ENCODE assay signal across 1 cellular context in the genomic region with DNA sequence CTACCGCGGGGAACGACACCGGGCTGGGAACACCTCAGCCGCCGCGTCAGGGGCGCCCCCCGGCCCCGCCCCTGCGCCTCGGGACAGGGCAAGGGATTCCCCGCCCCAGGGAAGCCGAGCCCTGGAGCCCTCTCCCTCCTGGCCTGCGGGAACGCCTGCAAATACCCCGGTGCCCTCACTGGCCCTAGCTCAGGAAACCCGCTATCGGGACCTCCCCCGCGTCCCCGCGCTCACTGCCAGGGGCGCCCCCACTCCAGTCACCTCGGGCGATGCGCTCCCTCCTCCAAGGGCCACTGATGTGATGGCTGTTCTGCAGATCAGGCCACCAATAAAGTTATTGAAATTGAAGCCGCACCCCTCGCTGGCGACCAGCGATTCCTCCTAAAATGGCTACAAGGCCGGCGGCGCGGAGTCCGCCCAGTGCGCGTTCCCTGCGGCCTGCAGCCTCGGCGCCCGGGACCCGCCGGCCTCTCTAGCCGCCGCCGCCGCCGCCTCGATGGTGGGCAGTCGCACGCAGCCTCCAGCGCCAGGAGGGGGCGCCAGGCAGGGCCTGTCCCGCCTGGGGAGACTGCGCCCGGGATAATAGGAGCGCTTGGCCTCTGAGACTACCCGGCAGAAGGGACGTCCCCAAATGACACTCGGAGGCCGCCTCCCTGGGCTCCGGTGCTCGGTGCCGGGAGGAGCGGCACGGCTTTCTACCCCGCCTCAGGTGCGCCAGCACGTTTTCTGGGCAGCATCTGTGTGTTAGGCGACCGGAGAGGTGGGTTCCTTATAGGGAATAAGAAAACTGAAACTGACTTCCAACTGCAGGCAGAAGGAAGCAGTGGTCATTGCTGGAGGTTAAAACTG.
A peak's percentile ranks its signal among the peaks of the same experiment; 100 is the strongest.
TF ChIP-seq lines count a peak whose summit lies in the region.

A gene with protein sequence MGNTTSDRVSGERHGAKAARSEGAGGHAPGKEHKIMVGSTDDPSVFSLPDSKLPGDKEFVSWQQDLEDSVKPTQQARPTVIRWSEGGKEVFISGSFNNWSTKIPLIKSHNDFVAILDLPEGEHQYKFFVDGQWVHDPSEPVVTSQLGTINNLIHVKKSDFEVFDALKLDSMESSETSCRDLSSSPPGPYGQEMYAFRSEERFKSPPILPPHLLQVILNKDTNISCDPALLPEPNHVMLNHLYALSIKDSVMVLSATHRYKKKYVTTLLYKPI (minus strand): TSS at position 303 of the 849 bp plus-strand sequence. CDS start 326 bp downstream, outside the sequence.

TF ChIP-seq in HepG2, 621 proteins besides CTCF, POLR2A, EP300 and RAD21 (continued from another document and continues in another):
- TF ChIP-seq, protein P1, sequence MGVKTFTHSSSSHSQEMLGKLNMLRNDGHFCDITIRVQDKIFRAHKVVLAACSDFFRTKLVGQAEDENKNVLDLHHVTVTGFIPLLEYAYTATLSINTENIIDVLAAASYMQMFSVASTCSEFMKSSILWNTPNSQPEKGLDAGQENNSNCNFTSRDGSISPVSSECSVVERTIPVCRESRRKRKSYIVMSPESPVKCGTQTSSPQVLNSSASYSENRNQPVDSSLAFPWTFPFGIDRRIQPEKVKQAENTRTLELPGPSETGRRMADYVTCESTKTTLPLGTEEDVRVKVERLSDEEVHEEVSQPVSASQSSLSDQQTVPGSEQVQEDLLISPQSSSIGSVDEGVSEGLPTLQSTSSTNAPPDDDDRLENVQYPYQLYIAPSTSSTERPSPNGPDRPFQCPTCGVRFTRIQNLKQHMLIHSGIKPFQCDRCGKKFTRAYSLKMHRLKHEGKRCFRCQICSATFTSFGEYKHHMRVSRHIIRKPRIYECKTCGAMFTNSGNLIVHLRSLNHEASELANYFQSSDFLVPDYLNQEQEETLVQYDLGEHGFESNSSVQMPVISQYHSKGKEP (CRISPR knock-in tag; IDR thresholded peaks at IDR 0.05) = 0 out of 2 replicates have a peak, but pooled peaks have one; percentile 32
- TF ChIP-seq ZNF260 (CRISPR knock-in tag; IDR thresholded peaks at IDR 0.05; ENCODE audit: borderline replicate concordance, low read depth) (no peak), SP2 (CRISPR knock-in tag; IDR thresholded peaks at IDR 0.05) (no peak), ZKSCAN1 (IDR thresholded peaks at IDR 0.05; ENCODE audit: low read length) (peak; percentile 60; the same call in 1 of the 2 replicates), SPEN (CRISPR knock-in tag; IDR thresholded peaks at IDR 0.05; ENCODE audit: low read depth) (peak; percentile 92), PCBP1 (IDR thresholded peaks at IDR 0.05; ENCODE audit: borderline replicate concordance, low read depth, low read length) (0 out of 2 replicates have a peak, but pooled peaks have one; percentile 5), SAP130 (CRISPR knock-in tag; IDR thresholded peaks at IDR 0.05; ENCODE audit: low read depth) (peak; percentile 90), KDM6A (CRISPR knock-in tag; IDR thresholded peaks at IDR 0.05; ENCODE audit: low read depth) (no peak), SRSF1 (optimal IDR thresholded peaks at IDR 0.05; ENCODE audit: low read depth, low read length) (peak; percentile 88), ZNF724P (CRISPR knock-in tag; IDR thresholded peaks at IDR 0.05; ENCODE audit: borderline replicate concordance) (peak; percentile 70; the same call in 1 of the 2 replicates), ATM (IDR thresholded peaks at IDR 0.05; ENCODE audit: borderline replicate concordance) (no peak), ZNF75D (CRISPR knock-in tag; IDR thresholded peaks at IDR 0.05; ENCODE audit: borderline replicate concordance) (no peak), ZNF564 (CRISPR knock-in tag; IDR thresholded peaks at IDR 0.05) (peak; percentile 71), DNMT1 (CRISPR knock-in tag; IDR thresholded peaks at IDR 0.05) (no peak; the same call in 1 of the 2 replicates), RFX3 (CRISPR knock-in tag; IDR thresholded peaks at IDR 0.05) (no peak), LCORL (IDR thresholded peaks at IDR 0.05) (no peak), LCORL (CRISPR knock-in tag; IDR thresholded peaks at IDR 0.05) (peak; percentile 90), REPIN1 (CRISPR knock-in tag; IDR thresholded peaks at IDR 0.05; ENCODE audit: borderline replicate concordance, low read depth) (peak; percentile 53), POLR2AphosphoS5 (IDR thresholded peaks at IDR 0.05; ENCODE audit: low read depth, low read length) (peak; percentile 33; the same call in 1 of the 2 replicates), THAP11 (CRISPR knock-in tag; IDR thresholded peaks at IDR 0.05) (peak; percentile 89), FOXK2 (IDR thresholded peaks at IDR 0.05) (peak; percentile 67; the same call in 1 of the 2 replicates), ZNF598 (CRISPR knock-in tag; IDR thresholded peaks at IDR 0.05; ENCODE audit: borderline replicate concordance) (no peak), SALL2 (CRISPR knock-in tag; IDR thresholded peaks at IDR 0.05) (peak; percentile 56; the same call in 1 of the 2 replicates), BRCA1 (CRISPR knock-in tag; IDR thresholded peaks at IDR 0.05) (peak; percentile 27; the same call in 1 of the 2 replicates), ZFP1 (CRISPR knock-in tag; IDR thresholded peaks at IDR 0.05) (peak; percentile 33), KLF12 (CRISPR knock-in tag; IDR thresholded peaks at IDR 0.05; ENCODE audit: borderline replicate concordance) (peak; percentile 89; the same call in 1 of the 2 replicates), ZFYVE20 (CRISPR knock-in tag; IDR thresholded peaks at IDR 0.05; ENCODE audit: borderline replicate concordance, low read depth) (no peak), ZNF549 (CRISPR knock-in tag; IDR thresholded peaks at IDR 0.05) (no peak), ZSCAN29 (CRISPR knock-in tag; conservative IDR thresholded peaks at IDR 0.05) (peak; percentile 88; the same call in 1 of the 2 replicates), PTBP1 (IDR thresholded peaks at IDR 0.05; ENCODE audit: low read depth, low read length, poor library complexity, severe bottlenecking) (no peak)
- TF ChIP-seq, protein P2, sequence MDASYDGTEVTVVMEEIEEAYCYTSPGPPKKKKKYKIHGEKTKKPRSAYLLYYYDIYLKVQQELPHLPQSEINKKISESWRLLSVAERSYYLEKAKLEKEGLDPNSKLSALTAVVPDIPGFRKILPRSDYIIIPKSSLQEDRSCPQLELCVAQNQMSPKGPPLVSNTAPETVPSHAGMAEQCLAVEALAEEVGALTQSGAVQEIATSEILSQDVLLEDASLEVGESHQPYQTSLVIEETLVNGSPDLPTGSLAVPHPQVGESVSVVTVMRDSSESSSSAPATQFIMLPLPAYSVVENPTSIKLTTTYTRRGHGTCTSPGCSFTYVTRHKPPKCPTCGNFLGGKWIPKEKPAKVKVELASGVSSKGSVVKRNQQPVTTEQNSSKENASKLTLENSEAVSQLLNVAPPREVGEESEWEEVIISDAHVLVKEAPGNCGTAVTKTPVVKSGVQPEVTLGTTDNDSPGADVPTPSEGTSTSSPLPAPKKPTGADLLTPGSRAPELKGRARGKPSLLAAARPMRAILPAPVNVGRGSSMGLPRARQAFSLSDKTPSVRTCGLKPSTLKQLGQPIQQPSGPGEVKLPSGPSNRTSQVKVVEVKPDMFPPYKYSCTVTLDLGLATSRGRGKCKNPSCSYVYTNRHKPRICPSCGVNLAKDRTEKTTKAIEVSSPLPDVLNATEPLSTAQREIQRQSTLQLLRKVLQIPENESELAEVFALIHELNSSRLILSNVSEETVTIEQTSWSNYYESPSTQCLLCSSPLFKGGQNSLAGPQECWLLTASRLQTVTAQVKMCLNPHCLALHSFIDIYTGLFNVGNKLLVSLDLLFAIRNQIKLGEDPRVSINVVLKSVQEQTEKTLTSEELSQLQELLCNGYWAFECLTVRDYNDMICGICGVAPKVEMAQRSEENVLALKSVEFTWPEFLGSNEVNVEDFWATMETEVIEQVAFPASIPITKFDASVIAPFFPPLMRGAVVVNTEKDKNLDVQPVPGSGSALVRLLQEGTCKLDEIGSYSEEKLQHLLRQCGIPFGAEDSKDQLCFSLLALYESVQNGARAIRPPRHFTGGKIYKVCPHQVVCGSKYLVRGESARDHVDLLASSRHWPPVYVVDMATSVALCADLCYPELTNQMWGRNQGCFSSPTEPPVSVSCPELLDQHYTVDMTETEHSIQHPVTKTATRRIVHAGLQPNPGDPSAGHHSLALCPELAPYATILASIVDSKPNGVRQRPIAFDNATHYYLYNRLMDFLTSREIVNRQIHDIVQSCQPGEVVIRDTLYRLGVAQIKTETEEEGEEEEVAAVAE (CRISPR knock-in tag; IDR thresholded peaks at IDR 0.05; ENCODE audit: borderline replicate concordance) = no peak
- TF ChIP-seq, protein P3, sequence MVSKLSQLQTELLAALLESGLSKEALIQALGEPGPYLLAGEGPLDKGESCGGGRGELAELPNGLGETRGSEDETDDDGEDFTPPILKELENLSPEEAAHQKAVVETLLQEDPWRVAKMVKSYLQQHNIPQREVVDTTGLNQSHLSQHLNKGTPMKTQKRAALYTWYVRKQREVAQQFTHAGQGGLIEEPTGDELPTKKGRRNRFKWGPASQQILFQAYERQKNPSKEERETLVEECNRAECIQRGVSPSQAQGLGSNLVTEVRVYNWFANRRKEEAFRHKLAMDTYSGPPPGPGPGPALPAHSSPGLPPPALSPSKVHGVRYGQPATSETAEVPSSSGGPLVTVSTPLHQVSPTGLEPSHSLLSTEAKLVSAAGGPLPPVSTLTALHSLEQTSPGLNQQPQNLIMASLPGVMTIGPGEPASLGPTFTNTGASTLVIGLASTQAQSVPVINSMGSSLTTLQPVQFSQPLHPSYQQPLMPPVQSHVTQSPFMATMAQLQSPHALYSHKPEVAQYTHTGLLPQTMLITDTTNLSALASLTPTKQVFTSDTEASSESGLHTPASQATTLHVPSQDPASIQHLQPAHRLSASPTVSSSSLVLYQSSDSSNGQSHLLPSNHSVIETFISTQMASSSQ (IDR thresholded peaks at IDR 0.05; ENCODE audit: low read depth) = peak; percentile 21; the same call in 1 of the 2 replicates
- TF ChIP-seq, protein P3 (CRISPR knock-in tag; IDR thresholded peaks at IDR 0.05; ENCODE audit: borderline replicate concordance) = peak; percentile 91
- TF ChIP-seq, protein P4, sequence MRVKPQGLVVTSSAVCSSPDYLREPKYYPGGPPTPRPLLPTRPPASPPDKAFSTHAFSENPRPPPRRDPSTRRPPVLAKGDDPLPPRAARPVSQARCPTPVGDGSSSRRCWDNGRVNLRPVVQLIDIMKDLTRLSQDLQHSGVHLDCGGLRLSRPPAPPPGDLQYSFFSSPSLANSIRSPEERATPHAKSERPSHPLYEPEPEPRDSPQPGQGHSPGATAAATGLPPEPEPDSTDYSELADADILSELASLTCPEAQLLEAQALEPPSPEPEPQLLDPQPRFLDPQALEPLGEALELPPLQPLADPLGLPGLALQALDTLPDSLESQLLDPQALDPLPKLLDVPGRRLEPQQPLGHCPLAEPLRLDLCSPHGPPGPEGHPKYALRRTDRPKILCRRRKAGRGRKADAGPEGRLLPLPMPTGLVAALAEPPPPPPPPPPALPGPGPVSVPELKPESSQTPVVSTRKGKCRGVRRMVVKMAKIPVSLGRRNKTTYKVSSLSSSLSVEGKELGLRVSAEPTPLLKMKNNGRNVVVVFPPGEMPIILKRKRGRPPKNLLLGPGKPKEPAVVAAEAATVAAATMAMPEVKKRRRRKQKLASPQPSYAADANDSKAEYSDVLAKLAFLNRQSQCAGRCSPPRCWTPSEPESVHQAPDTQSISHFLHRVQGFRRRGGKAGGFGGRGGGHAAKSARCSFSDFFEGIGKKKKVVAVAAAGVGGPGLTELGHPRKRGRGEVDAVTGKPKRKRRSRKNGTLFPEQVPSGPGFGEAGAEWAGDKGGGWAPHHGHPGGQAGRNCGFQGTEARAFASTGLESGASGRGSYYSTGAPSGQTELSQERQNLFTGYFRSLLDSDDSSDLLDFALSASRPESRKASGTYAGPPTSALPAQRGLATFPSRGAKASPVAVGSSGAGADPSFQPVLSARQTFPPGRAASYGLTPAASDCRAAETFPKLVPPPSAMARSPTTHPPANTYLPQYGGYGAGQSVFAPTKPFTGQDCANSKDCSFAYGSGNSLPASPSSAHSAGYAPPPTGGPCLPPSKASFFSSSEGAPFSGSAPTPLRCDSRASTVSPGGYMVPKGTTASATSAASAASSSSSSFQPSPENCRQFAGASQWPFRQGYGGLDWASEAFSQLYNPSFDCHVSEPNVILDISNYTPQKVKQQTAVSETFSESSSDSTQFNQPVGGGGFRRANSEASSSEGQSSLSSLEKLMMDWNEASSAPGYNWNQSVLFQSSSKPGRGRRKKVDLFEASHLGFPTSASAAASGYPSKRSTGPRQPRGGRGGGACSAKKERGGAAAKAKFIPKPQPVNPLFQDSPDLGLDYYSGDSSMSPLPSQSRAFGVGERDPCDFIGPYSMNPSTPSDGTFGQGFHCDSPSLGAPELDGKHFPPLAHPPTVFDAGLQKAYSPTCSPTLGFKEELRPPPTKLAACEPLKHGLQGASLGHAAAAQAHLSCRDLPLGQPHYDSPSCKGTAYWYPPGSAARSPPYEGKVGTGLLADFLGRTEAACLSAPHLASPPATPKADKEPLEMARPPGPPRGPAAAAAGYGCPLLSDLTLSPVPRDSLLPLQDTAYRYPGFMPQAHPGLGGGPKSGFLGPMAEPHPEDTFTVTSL (CRISPR knock-in tag; IDR thresholded peaks at IDR 0.05; ENCODE audit: borderline replicate concordance) = peak; percentile 60; the same call in 1 of the 2 replicates
- TF ChIP-seq, protein P5, sequence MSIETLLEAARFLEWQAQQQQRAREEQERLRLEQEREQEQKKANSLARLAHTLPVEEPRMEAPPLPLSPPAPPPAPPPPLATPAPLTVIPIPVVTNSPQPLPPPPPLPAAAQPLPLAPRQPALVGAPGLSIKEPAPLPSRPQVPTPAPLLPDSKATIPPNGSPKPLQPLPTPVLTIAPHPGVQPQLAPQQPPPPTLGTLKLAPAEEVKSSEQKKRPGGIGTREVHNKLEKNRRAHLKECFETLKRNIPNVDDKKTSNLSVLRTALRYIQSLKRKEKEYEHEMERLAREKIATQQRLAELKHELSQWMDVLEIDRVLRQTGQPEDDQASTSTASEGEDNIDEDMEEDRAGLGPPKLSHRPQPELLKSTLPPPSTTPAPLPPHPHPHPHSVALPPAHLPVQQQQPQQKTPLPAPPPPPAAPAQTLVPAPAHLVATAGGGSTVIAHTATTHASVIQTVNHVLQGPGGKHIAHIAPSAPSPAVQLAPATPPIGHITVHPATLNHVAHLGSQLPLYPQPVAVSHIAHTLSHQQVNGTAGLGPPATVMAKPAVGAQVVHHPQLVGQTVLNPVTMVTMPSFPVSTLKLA (IDR thresholded peaks at IDR 0.05) = no peak
- TF ChIP-seq, protein P6, sequence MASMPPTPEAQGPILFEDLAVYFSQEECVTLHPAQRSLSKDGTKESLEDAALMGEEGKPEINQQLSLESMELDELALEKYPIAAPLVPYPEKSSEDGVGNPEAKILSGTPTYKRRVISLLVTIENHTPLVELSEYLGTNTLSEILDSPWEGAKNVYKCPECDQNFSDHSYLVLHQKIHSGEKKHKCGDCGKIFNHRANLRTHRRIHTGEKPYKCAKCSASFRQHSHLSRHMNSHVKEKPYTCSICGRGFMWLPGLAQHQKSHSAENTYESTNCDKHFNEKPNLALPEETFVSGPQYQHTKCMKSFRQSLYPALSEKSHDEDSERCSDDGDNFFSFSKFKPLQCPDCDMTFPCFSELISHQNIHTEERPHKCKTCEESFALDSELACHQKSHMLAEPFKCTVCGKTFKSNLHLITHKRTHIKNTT (CRISPR knock-in tag; IDR thresholded peaks at IDR 0.05) = 0 out of 2 replicates have a peak, but pooled peaks have one; percentile 4
